In the genomic region with DNA sequence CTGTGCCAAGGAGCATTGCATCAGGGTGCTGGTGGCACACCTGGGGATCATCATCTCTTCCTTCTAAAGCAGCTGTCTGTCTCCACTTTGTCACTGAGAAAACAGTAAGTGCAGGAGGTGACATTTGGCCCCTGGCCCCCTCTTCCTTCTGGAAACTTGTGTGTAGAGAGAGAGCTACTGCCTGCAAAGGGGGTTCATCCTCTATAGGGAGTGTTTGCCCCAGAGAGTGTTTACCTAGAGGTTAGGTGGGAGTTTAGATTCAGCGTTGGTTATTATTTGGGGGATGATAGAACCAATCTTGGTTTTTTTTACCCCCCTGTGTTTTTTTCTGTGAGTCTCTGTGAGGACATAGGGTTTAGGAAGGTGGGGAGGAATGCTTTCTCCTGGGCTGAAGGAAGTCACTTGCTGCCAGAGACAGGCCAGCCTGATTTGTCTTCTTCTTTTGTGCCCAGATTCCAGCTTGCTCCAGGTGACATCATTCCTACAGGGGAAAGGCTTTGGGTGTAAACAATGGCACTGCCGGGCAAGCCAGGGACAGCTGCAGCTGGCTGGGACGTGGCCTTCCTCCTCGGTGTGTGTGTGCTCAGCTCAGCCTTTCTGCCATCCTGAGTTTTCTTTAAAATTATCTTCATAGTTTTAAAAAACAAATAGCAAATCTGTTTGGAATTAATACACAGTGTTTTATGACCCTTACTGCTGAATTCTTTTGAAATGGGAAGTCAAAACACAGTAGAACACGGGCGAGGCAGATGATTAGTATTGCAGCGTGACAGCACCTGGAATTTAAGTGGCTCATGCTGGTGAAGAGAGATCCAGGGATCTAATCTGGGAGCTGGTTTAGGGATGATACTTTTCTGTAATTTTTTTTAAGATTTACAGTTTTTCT, we compare ENCODE assay signal across 8 cellular contexts. TPM values are rescaled to one million over a fixed set of nuclear protein-coding genes. Genes with fewer than 3 reads are reported as not detected.
DNase-seq lines count a peak whose midpoint lies in the region; FAIRE-seq and TF ChIP-seq lines count a peak whose summit lies in the region.

No MANE protein-coding gene starts in this region.

- no peak overlapping the region for H3K9ac ChIP-seq in skeletal muscle satellite cell (ENCODE audit: low read depth, low read length)

- no peaks in the 10 kb centered on the region for H3K27me3 Mint-ChIP-seq in activated T-cell treated with anti-CD3 and anti-CD28 coated beads, Interleukin-2, amount 50 U/mL, for 24 hours

- H3K4me1 ChIP-seq in right atrium auricular region (peaks cover 0 to 93% of the 10 kb centered on the region in 2 donors), skeletal muscle satellite cell (ENCODE audit: control insufficient read depth, insufficient read depth, low read length) (peaks cover 58% of the 10 kb centered on the region)

- peak overlapping the region; percentile 93 for H3K27ac Mint-ChIP-seq in activated T-cell treated with anti-CD3 and anti-CD28 coated beads, Interleukin-2, amount 50 U/mL, for 24 hours

- TF ChIP-seq POLR2A in GM12891 (IDR thresholded peaks at IDR 0.05; ENCODE audit: low read depth, low read length) = no peak

- H3K9me3 ChIP-seq in right atrium auricular region = no peaks in the 10 kb centered on the region
- no peaks in the 10 kb centered on the region for H3K9me3 ChIP-seq in skeletal muscle satellite cell (replicated peaks; ENCODE audit: low read length)

- H3K9me3 Mint-ChIP-seq in activated T-cell treated with anti-CD3 and anti-CD28 coated beads, Interleukin-2, amount 50 U/mL, for 24 hours = no peaks in the 10 kb centered on the region

- no peak for TF ChIP-seq CTCF in VCaP (conservative IDR thresholded peaks at IDR 0.05)
- no peak for TF ChIP-seq CTCF in right atrium auricular region (IDR thresholded peaks at IDR 0.05)

- peak overlapping the region; percentile 44 for H3K27ac ChIP-seq in VCaP
- H3K27ac ChIP-seq in right atrium auricular region = peak overlapping the region; percentile 19 to 52

- peaks cover 74% of the 10 kb centered on the region for H3K36me3 Mint-ChIP-seq in activated T-cell treated with anti-CD3 and anti-CD28 coated beads, Interleukin-2, amount 50 U/mL, for 24 hours (ENCODE audit: low read depth)

- H3K36me3 ChIP-seq in right atrium auricular region = no peaks in the 10 kb centered on the region
- H3K36me3 ChIP-seq in skeletal muscle satellite cell (ENCODE audit: insufficient read depth, low read length) = peaks cover 15% of the 10 kb centered on the region

- FAIRE-seq in GM12891 (lab: Jason Lieb, UNC) = no peak

- H3K4me2 ChIP-seq in skeletal muscle satellite cell (ENCODE audit: low read length) = peak overlapping the region; percentile 38

- H3K4me1 Mint-ChIP-seq in activated T-cell treated with anti-CD3 and anti-CD28 coated beads, Interleukin-2, amount 50 U/mL, for 24 hours (ENCODE audit: low read depth) = peaks cover 95% of the 10 kb centered on the region

- H3K27me3 ChIP-seq in right atrium auricular region = no peaks in the 10 kb centered on the region
- no peaks in the 10 kb centered on the region for H3K27me3 ChIP-seq in skeletal muscle satellite cell (ENCODE audit: control insufficient read depth, insufficient read depth, low read length)

- no peak for DNase-seq in activated T-cell treated with anti-CD3 and anti-CD28 coated beads, Interleukin-2, amount 50 U/mL, for 24 hours
- DNase-seq in activated T-cell treated with anti-CD3 and anti-CD28 coated beads for 4 hours (no peak), right atrium auricular region (ENCODE audit: low spot score) (no peak), GM12891 (ENCODE audit: insufficient read length, low spot score) (no peak), NK-92 (lab: John Stamatoyannopoulos, UW; ENCODE audit: unreplicated experiment) (no peak), amniotic stem cell (lab: John Stamatoyannopoulos, UW) (no peak)

- H3K4me3 Mint-ChIP-seq in activated T-cell treated with anti-CD3 and anti-CD28 coated beads, Interleukin-2, amount 50 U/mL, for 24 hours = peak overlapping the region; percentile 66

- H3K4me3 ChIP-seq in right atrium auricular region = no peak overlapping the region
- no peak overlapping the region for H3K4me3 ChIP-seq in skeletal muscle satellite cell (ENCODE audit: low read length)

TF ChIP-seq in GM12891, 5 proteins besides CTCF, POLR2A, EP300 and RAD21:
- no peak for TF ChIP-seq POLR2AphosphoS5 (IDR thresholded peaks at IDR 0.05; ENCODE audit: low read depth, low read length)
- TF ChIP-seq SPI1 (IDR thresholded peaks at IDR 0.05; ENCODE audit: low read depth, low read length) = no peak
- no peak for TF ChIP-seq POU2F2 (IDR thresholded peaks at IDR 0.05; ENCODE audit: low read depth, low read length)
- no peak for TF ChIP-seq PAX5 (IDR thresholded peaks at IDR 0.05; ENCODE audit: insufficient read depth, low read length, severe bottlenecking)
- TF ChIP-seq TAF1 (IDR thresholded peaks at IDR 0.05; ENCODE audit: low read depth, low read length) = no peak

RNA-seq across cellular contexts. Expression of a gene that starts 24.5 kb away (rescaled TPM):
- total RNA-seq in right atrium auricular region = 100 to 1,000 TPM in 1 of 2 donors, 10 to 100 TPM in 1; 76.7 to 120 TPM
- total RNA-seq in skeletal muscle satellite cell (2012; rRNA removed) = 51.7 and 54.2 TPM in 2 replicates
- 42.1 TPM for polyA plus RNA-seq in GM12891 (2012; ENCODE audit: low read depth, missing spikeins)
